1 cellular context compared by ENCODE assay signal in the genomic region with DNA sequence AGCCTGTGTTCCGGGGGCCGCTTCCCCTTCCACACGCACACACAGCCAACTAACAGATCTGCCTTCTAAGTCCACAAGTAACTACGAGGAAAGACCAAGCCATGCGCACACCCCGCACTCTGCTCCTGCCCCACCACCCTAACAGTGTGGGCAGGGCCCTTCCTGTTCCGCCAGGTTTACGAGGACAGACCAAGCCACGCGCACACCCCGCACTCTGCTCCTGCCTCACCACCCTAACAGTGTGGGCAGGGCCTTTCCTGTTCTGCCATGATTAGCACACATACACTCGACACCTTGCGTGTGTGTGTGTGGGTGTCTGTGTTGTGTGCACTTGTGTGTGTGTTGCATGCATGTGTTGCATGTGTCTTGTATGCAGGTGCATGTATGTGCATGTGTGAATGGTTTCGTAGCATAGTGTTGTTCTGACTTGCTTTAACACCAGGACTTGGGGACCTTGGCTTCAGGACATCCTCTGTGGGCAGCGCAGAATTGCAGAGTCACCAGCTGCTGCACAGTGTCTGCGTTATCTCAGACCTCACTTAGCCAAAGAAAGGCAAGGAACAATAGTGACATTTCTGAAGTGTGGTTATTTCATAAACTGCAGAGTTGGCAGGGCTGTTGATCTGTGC.
TF ChIP-seq lines count a peak whose summit lies in the region.

No MANE protein-coding gene starts in this region.

TF ChIP-seq in K562, 482 proteins besides CTCF, POLR2A, EP300 and RAD21 (continued from another document and continues in another):
- TF ChIP-seq, protein P1, sequence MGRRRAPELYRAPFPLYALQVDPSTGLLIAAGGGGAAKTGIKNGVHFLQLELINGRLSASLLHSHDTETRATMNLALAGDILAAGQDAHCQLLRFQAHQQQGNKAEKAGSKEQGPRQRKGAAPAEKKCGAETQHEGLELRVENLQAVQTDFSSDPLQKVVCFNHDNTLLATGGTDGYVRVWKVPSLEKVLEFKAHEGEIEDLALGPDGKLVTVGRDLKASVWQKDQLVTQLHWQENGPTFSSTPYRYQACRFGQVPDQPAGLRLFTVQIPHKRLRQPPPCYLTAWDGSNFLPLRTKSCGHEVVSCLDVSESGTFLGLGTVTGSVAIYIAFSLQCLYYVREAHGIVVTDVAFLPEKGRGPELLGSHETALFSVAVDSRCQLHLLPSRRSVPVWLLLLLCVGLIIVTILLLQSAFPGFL (CRISPR knock-in tag; IDR thresholded peaks at IDR 0.05), result no peak
- TF ChIP-seq HDAC1 (IDR thresholded peaks at IDR 0.05) (peak in 1 of 2 experiments; percentile 65; a peak in 2 of 4 replicates), ARID1B (IDR thresholded peaks at IDR 0.05) (peak; percentile 58; the same call in 1 of the 2 replicates), SMARCA5 (IDR thresholded peaks at IDR 0.05) (no peak), POLR2AphosphoS5 (IDR thresholded peaks at IDR 0.05; ENCODE audit: control insufficient read depth, insufficient read depth, low read depth, low read length) (no peak), SOX6 (IDR thresholded peaks at IDR 0.05) (peak; percentile 82), E2F3 (CRISPR knock-in tag; IDR thresholded peaks at IDR 0.05) (no peak), NR2C2 (CRISPR knock-in tag; IDR thresholded peaks at IDR 0.05) (0 out of 2 replicates have a peak, but pooled peaks have one; percentile 24), NR2C2 (tag; IDR thresholded peaks at IDR 0.05) (no peak), HNRNPK (IDR thresholded peaks at IDR 0.05; ENCODE audit: low read depth, low read length, poor library complexity, severe bottlenecking) (no peak), ZSCAN29 (IDR thresholded peaks at IDR 0.05) (no peak), ZNF146 (CRISPR knock-in tag; IDR thresholded peaks at IDR 0.05; ENCODE audit: unreplicated experiment) (no peak), HDAC2 (IDR thresholded peaks at IDR 0.05) (0 out of 2 replicates have a peak, but pooled peaks have one; percentile 17), ZNF316 (IDR thresholded peaks at IDR 0.05) (peak; percentile 92), MCM3 (IDR thresholded peaks at IDR 0.05) (no peak), ZKSCAN3 (CRISPR knock-in tag; IDR thresholded peaks at IDR 0.05) (no peak), ZSCAN32 (CRISPR knock-in tag; IDR thresholded peaks at IDR 0.05) (no peak)
- TF ChIP-seq, protein P2, sequence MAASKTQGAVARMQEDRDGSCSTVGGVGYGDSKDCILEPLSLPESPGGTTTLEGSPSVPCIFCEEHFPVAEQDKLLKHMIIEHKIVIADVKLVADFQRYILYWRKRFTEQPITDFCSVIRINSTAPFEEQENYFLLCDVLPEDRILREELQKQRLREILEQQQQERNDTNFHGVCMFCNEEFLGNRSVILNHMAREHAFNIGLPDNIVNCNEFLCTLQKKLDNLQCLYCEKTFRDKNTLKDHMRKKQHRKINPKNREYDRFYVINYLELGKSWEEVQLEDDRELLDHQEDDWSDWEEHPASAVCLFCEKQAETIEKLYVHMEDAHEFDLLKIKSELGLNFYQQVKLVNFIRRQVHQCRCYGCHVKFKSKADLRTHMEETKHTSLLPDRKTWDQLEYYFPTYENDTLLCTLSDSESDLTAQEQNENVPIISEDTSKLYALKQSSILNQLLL (CRISPR knock-in tag; IDR thresholded peaks at IDR 0.05; ENCODE audit: borderline replicate concordance), result no peak
- TF ChIP-seq, protein P3, sequence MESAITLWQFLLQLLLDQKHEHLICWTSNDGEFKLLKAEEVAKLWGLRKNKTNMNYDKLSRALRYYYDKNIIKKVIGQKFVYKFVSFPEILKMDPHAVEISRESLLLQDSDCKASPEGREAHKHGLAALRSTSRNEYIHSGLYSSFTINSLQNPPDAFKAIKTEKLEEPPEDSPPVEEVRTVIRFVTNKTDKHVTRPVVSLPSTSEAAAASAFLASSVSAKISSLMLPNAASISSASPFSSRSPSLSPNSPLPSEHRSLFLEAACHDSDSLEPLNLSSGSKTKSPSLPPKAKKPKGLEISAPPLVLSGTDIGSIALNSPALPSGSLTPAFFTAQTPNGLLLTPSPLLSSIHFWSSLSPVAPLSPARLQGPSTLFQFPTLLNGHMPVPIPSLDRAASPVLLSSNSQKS (CRISPR knock-in tag; IDR thresholded peaks at IDR 0.05), result no peak
- TF ChIP-seq, protein P4, sequence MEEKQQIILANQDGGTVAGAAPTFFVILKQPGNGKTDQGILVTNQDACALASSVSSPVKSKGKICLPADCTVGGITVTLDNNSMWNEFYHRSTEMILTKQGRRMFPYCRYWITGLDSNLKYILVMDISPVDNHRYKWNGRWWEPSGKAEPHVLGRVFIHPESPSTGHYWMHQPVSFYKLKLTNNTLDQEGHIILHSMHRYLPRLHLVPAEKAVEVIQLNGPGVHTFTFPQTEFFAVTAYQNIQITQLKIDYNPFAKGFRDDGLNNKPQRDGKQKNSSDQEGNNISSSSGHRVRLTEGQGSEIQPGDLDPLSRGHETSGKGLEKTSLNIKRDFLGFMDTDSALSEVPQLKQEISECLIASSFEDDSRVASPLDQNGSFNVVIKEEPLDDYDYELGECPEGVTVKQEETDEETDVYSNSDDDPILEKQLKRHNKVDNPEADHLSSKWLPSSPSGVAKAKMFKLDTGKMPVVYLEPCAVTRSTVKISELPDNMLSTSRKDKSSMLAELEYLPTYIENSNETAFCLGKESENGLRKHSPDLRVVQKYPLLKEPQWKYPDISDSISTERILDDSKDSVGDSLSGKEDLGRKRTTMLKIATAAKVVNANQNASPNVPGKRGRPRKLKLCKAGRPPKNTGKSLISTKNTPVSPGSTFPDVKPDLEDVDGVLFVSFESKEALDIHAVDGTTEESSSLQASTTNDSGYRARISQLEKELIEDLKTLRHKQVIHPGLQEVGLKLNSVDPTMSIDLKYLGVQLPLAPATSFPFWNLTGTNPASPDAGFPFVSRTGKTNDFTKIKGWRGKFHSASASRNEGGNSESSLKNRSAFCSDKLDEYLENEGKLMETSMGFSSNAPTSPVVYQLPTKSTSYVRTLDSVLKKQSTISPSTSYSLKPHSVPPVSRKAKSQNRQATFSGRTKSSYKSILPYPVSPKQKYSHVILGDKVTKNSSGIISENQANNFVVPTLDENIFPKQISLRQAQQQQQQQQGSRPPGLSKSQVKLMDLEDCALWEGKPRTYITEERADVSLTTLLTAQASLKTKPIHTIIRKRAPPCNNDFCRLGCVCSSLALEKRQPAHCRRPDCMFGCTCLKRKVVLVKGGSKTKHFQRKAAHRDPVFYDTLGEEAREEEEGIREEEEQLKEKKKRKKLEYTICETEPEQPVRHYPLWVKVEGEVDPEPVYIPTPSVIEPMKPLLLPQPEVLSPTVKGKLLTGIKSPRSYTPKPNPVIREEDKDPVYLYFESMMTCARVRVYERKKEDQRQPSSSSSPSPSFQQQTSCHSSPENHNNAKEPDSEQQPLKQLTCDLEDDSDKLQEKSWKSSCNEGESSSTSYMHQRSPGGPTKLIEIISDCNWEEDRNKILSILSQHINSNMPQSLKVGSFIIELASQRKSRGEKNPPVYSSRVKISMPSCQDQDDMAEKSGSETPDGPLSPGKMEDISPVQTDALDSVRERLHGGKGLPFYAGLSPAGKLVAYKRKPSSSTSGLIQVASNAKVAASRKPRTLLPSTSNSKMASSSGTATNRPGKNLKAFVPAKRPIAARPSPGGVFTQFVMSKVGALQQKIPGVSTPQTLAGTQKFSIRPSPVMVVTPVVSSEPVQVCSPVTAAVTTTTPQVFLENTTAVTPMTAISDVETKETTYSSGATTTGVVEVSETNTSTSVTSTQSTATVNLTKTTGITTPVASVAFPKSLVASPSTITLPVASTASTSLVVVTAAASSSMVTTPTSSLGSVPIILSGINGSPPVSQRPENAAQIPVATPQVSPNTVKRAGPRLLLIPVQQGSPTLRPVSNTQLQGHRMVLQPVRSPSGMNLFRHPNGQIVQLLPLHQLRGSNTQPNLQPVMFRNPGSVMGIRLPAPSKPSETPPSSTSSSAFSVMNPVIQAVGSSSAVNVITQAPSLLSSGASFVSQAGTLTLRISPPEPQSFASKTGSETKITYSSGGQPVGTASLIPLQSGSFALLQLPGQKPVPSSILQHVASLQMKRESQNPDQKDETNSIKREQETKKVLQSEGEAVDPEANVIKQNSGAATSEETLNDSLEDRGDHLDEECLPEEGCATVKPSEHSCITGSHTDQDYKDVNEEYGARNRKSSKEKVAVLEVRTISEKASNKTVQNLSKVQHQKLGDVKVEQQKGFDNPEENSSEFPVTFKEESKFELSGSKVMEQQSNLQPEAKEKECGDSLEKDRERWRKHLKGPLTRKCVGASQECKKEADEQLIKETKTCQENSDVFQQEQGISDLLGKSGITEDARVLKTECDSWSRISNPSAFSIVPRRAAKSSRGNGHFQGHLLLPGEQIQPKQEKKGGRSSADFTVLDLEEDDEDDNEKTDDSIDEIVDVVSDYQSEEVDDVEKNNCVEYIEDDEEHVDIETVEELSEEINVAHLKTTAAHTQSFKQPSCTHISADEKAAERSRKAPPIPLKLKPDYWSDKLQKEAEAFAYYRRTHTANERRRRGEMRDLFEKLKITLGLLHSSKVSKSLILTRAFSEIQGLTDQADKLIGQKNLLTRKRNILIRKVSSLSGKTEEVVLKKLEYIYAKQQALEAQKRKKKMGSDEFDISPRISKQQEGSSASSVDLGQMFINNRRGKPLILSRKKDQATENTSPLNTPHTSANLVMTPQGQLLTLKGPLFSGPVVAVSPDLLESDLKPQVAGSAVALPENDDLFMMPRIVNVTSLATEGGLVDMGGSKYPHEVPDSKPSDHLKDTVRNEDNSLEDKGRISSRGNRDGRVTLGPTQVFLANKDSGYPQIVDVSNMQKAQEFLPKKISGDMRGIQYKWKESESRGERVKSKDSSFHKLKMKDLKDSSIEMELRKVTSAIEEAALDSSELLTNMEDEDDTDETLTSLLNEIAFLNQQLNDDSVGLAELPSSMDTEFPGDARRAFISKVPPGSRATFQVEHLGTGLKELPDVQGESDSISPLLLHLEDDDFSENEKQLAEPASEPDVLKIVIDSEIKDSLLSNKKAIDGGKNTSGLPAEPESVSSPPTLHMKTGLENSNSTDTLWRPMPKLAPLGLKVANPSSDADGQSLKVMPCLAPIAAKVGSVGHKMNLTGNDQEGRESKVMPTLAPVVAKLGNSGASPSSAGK (IDR thresholded peaks at IDR 0.05), result peak; percentile 22; the same call in 1 of the 2 replicates
- TF ChIP-seq, protein P5, sequence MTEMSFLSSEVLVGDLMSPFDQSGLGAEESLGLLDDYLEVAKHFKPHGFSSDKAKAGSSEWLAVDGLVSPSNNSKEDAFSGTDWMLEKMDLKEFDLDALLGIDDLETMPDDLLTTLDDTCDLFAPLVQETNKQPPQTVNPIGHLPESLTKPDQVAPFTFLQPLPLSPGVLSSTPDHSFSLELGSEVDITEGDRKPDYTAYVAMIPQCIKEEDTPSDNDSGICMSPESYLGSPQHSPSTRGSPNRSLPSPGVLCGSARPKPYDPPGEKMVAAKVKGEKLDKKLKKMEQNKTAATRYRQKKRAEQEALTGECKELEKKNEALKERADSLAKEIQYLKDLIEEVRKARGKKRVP (CRISPR knock-in tag; IDR thresholded peaks at IDR 0.05), result no peak
- TF ChIP-seq, protein P6, sequence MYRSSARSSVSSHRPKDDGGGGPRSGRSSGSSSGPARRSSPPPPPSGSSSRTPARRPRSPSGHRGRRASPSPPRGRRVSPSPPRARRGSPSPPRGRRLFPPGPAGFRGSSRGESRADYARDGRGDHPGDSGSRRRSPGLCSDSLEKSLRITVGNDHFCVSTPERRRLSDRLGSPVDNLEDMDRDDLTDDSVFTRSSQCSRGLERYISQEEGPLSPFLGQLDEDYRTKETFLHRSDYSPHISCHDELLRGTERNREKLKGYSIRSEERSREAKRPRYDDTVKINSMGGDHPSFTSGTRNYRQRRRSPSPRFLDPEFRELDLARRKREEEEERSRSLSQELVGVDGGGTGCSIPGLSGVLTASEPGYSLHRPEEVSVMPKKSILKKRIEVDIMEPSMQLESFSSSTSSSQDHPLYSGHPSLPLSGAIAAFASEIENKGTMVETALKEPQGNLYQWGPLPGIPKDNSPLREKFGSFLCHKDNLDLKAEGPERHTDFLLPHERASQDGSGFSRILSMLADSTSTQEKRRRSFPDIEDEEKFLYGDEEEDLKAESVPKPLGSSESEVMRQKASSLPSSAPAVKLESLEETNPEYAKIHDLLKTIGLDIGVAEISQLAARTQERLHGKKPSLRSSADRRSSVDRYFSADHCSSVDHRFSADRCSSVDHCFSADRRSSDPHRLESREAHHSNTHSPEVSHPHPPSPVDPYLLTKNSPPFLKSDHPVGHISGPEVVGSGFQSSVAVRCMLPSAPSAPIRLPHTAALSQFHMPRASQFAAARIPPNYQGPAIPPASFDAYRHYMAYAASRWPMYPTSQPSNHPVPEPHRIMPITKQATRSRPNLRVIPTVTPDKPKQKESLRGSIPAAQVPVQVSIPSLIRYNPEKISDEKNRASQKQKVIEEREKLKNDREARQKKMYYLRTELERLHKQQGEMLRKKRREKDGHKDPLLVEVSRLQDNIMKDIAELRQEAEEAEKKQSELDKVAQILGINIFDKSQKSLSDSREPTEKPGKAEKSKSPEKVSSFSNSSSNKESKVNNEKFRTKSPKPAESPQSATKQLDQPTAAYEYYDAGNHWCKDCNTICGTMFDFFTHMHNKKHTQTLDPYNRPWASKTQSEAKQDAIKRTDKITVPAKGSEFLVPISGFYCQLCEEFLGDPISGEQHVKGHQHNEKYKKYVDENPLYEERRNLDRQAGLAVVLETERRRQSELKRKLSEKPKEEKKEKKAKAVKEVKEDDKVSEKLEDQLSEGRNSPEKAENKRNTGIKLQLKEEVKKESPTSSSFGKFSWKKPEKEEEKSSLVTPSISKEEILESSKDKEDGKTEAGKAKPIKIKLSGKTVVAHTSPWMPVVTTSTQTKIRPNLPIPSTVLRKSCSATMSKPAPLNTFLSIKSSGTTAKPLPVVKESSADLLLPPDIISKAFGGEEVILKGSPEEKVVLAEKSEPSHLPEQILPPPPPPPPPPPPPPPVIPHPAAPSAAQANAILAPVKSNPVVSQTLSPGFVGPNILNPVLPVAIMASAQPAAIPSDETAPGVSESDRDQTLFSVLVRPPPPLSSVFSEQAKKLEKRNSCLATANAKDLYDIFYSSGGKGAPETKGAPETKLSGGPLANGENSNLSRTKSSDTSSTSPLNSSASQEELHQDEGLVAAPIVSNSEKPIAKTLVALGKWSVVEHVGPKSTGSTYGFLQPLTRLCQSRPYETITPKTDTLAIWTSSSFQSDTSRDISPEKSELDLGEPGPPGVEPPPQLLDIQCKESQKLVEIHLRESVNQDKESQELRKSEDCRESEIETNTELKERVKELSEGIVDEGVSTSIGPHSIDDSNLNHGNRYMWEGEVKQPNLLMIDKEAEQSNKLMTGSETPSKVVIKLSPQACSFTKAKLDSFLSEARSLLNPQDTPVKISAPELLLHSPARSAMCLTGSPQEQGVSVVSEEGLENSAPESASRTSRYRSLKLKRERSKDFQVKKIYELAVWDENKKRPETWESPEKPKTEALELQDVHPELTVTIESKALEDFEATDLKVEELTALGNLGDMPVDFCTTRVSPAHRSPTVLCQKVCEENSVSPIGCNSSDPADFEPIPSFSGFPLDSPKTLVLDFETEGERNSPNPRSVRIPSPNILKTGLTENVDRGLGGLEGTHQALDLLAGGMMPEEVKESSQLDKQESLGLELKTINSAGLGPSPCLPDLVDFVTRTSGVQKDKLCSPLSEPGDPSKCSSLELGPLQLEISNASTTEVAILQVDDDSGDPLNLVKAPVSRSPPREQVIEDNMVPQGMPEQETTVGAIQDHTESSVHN (IDR thresholded peaks at IDR 0.05; ENCODE audit: borderline replicate concordance in 1 of 2, low read depth in 1 of 2), result no peak
- TF ChIP-seq, protein P7, sequence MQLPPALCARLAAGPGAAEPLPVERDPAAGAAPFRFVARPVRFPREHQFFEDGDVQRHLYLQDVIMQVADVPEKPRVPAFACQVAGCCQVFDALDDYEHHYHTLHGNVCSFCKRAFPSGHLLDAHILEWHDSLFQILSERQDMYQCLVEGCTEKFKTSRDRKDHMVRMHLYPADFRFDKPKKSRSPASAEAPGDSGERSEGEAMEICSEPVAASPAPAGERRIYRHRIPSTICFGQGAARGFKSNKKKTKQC (CRISPR knock-in tag; IDR thresholded peaks at IDR 0.05), result no peak
- TF ChIP-seq, protein P8, sequence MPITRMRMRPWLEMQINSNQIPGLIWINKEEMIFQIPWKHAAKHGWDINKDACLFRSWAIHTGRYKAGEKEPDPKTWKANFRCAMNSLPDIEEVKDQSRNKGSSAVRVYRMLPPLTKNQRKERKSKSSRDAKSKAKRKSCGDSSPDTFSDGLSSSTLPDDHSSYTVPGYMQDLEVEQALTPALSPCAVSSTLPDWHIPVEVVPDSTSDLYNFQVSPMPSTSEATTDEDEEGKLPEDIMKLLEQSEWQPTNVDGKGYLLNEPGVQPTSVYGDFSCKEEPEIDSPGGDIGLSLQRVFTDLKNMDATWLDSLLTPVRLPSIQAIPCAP (CRISPR knock-in tag; IDR thresholded peaks at IDR 0.05; ENCODE audit: borderline replicate concordance), result no peak
